Comparison of ENCODE assay signal across 1 cellular context in the genomic region with DNA sequence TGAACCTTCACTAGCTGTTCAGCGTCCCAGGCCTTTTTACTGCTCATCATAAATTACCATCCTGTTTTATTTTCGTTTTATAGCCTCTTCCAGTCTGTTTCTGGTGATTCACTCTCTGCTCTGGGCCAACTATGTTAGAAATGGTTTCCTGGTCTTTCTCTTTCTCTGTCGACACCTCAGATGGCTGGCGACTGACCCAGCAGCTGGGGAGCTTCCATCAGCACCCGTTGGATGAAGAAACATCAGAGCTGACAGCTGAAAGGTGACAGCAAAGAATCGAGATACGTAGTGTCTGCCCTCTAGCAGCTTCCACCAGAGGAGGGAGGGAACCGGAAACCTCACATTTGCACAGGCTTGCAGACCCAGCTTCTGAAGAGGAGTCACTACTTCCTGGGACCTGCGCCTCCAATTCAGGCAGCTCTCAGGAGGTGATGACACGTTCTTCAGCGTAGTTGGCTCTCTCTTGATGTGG.
TF ChIP-seq lines count a peak whose summit lies in the region.

No MANE protein-coding gene starts in this region.

TF ChIP-seq in GM23338, 12 proteins besides CTCF, POLR2A, EP300 and RAD21 (continued from another document):
- TF ChIP-seq, protein P1, sequence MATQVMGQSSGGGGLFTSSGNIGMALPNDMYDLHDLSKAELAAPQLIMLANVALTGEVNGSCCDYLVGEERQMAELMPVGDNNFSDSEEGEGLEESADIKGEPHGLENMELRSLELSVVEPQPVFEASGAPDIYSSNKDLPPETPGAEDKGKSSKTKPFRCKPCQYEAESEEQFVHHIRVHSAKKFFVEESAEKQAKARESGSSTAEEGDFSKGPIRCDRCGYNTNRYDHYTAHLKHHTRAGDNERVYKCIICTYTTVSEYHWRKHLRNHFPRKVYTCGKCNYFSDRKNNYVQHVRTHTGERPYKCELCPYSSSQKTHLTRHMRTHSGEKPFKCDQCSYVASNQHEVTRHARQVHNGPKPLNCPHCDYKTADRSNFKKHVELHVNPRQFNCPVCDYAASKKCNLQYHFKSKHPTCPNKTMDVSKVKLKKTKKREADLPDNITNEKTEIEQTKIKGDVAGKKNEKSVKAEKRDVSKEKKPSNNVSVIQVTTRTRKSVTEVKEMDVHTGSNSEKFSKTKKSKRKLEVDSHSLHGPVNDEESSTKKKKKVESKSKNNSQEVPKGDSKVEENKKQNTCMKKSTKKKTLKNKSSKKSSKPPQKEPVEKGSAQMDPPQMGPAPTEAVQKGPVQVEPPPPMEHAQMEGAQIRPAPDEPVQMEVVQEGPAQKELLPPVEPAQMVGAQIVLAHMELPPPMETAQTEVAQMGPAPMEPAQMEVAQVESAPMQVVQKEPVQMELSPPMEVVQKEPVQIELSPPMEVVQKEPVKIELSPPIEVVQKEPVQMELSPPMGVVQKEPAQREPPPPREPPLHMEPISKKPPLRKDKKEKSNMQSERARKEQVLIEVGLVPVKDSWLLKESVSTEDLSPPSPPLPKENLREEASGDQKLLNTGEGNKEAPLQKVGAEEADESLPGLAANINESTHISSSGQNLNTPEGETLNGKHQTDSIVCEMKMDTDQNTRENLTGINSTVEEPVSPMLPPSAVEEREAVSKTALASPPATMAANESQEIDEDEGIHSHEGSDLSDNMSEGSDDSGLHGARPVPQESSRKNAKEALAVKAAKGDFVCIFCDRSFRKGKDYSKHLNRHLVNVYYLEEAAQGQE (IDR thresholded peaks at IDR 0.05; ENCODE audit: unreplicated experiment), result no peak
- TF ChIP-seq POLR2AphosphoS5 (IDR thresholded peaks at IDR 0.05; ENCODE audit: low read depth) (no peak), ZNF114 (CRISPR knock-in tag; IDR thresholded peaks at IDR 0.05) (no peak), EZH2 (IDR thresholded peaks at IDR 0.05; ENCODE audit: low read depth, unreplicated experiment) (no peak)
- TF ChIP-seq, protein P2, sequence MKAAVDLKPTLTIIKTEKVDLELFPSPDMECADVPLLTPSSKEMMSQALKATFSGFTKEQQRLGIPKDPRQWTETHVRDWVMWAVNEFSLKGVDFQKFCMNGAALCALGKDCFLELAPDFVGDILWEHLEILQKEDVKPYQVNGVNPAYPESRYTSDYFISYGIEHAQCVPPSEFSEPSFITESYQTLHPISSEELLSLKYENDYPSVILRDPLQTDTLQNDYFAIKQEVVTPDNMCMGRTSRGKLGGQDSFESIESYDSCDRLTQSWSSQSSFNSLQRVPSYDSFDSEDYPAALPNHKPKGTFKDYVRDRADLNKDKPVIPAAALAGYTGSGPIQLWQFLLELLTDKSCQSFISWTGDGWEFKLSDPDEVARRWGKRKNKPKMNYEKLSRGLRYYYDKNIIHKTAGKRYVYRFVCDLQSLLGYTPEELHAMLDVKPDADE (IDR thresholded peaks at IDR 0.05), result no peak
